Comparison of ENCODE assay signal across 8 cellular contexts in the genomic region with DNA sequence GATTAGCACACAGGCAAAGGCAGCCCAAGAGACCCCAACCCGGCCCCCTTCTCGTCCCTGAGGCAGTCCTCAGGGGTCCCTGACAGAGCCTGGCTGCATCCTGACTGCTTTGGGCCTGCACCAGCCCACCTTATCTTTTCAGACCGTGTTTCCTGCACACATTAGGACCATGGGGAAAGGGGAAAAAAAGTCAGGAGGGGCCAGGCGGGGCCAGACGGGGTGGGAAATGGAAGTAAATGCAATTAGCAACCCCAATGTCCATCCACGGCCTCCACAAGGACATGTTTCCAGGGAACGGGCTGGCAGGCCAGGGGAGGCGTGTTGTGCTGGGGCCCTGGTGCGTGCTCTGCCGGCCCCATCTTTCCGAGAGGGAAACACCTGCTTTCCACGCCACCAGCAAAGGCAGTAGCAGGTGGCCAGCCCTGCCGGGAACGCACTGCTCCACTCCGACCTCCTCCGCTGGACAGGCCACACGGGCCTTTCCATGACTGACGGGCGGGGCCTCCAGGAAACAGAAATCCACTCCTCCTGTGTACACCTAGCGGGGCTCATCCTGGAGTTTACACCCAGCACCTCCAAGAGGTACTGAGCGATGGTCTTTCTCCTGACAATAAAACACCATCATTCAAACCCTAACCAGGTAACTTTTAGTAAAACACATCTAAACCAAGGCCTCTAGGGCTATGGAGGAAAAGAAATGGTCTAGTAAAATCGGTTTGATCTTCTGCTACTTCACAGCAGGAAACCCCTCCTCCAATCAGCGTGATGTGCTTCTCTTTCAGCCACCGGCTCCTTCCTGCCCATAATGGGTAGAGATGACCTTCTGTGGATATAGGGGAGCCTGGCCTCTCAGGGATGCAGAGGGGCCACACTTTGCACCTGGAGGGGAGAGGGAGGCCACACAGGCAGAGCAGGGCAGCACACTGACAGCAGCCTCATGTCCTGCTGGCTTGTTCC. TPM values are rescaled to one million over a fixed set of nuclear protein-coding genes. Genes with fewer than 3 reads are reported as not detected.
DNase-seq lines count a peak whose midpoint lies in the region; ATAC-seq and TF ChIP-seq lines count a peak whose summit lies in the region.

No MANE protein-coding gene starts in this region.

- no peak for TF ChIP-seq POLR2A in sigmoid colon (IDR thresholded peaks at IDR 0.05)

- H3K27me3 ChIP-seq in GM06990 (replicated peaks; ENCODE audit: control insufficient read depth, insufficient read depth, low read length) = no peaks in the 10 kb centered on the region
- no peaks in the 10 kb centered on the region for H3K27me3 ChIP-seq in sigmoid colon

- peaks cover 66% of the 10 kb centered on the region for H3K36me3 Mint-ChIP-seq in activated CD4-positive, alpha-beta memory T cell treated with anti-CD3 and anti-CD28 coated beads for 36 hours
- no peaks in the 10 kb centered on the region for H3K36me3 Mint-ChIP-seq in glutamatergic neuron (ENCODE audit: unreplicated experiment)

- TF ChIP-seq CTCF in GM06990 (IDR thresholded peaks at IDR 0.05; ENCODE audit: insufficient read depth, low read length, poor library complexity, severe bottlenecking) (no peak), glutamatergic neuron (IDR thresholded peaks at IDR 0.05; ENCODE audit: partially characterized antibody, unreplicated experiment) (no peak), sigmoid colon (IDR thresholded peaks at IDR 0.05) (no peak)

- H3K27ac ChIP-seq in sigmoid colon = peak overlapping the region; percentile 94 to 97 (median 97)

- WGBS in sigmoid colon, 2 donors = 62 to 66% methylated on average over 24 of the region's 24 CpGs

- no peaks in the 10 kb centered on the region for H3K9me3 ChIP-seq in sigmoid colon

- peak overlapping the region; percentile 62 for H3K4me3 Mint-ChIP-seq in activated CD4-positive, alpha-beta memory T cell treated with anti-CD3 and anti-CD28 coated beads for 36 hours
- H3K4me3 Mint-ChIP-seq in glutamatergic neuron (ENCODE audit: unreplicated experiment) = peak overlapping the region; percentile 82

- CTCF ChIA-PET in activated CD4-positive, alpha-beta memory T cell treated with anti-CD3 and anti-CD28 coated beads for 36 hours (lab: Charles Lee) = interaction anchor here (1.0 to 29.7 kb wide), 6 partner anchors 10 to 22 kb away, joined by 3 to 1198 read pairs (median 186); partner anchors contain the start of genes CDC42BPG and EHD1

- H3K9me3 Mint-ChIP-seq in activated CD4-positive, alpha-beta memory T cell treated with anti-CD3 and anti-CD28 coated beads for 36 hours = peaks cover 4% of the 10 kb centered on the region
- H3K9me3 Mint-ChIP-seq in glutamatergic neuron (ENCODE audit: unreplicated experiment) = peaks cover 5% of the 10 kb centered on the region

- no peak for TF ChIP-seq EP300 in sigmoid colon (IDR thresholded peaks at IDR 0.05)

- peaks cover 41% of the 10 kb centered on the region for H3K36me3 ChIP-seq in GM06990 (ENCODE audit: control insufficient read depth, insufficient read depth, low read length)
- H3K36me3 ChIP-seq in sigmoid colon = peaks cover 5 to 25% (median 15%) of the 10 kb centered on the region in 4 donors

- peak overlapping the region; percentile 36 for H3K4me3 ChIP-seq in GM06990 (replicated peaks; ENCODE audit: low read depth, low read length)
- peak overlapping the region in 2 of 4 donors; percentile 7 to 9 for H3K4me3 ChIP-seq in sigmoid colon

- peaks cover 0 to 94% (median 92%) of the 10 kb centered on the region in 4 donors for H3K4me1 ChIP-seq in sigmoid colon

- peak; percentile 19 for DNase-seq in GM06990 (ENCODE audit: extremely low read depth, insufficient read length)
- no peak for DNase-seq in activated CD4-positive, alpha-beta memory T cell treated with anti-CD3 and anti-CD28 coated beads for 36 hours
- DNase-seq in glutamatergic neuron = no peak
- no peak for DNase-seq in sigmoid colon
- no peak for DNase-seq in left lobe of liver (ENCODE audit: low spot score)
- no peak for DNase-seq in SHP77 treated with DMSO at 0.1 percent for 48 hours (lab: John Stamatoyannopoulos, UW)

- ATAC-seq in left lobe of liver (no peak), HG03469 (IDR thresholded peaks at IDR 0.05; ENCODE audit: unreplicated experiment) (no peak), GM21576 (IDR thresholded peaks at IDR 0.05; ENCODE audit: unreplicated experiment) (no peak)

- H3K27ac Mint-ChIP-seq in activated CD4-positive, alpha-beta memory T cell treated with anti-CD3 and anti-CD28 coated beads for 36 hours = peak overlapping the region; percentile 85
- peak overlapping the region; percentile 64 for H3K27ac Mint-ChIP-seq in glutamatergic neuron (ENCODE audit: unreplicated experiment)

- H3K27me3 Mint-ChIP-seq in activated CD4-positive, alpha-beta memory T cell treated with anti-CD3 and anti-CD28 coated beads for 36 hours = no peaks in the 10 kb centered on the region
- H3K27me3 Mint-ChIP-seq in glutamatergic neuron (ENCODE audit: unreplicated experiment) = no peaks in the 10 kb centered on the region

- peaks cover 92% of the 10 kb centered on the region for H3K4me1 Mint-ChIP-seq in activated CD4-positive, alpha-beta memory T cell treated with anti-CD3 and anti-CD28 coated beads for 36 hours (ENCODE audit: low read depth)
- peaks cover 27% of the 10 kb centered on the region for H3K4me1 Mint-ChIP-seq in glutamatergic neuron (ENCODE audit: low read depth, unreplicated experiment)

- intact Hi-C loops in activated CD4-positive, alpha-beta memory T cell treated with anti-CD3 and anti-CD28 coated beads for 36 hours (cut with micrococcal nuclease) = no loop called here
- intact Hi-C loops in sigmoid colon (cut with DNase I) = no loop called here

- POLR2A ChIA-PET in activated CD4-positive, alpha-beta memory T cell treated with anti-CD3 and anti-CD28 coated beads for 36 hours (lab: Charles Lee) = interaction anchor here (1.0 to 20.4 kb wide), 4 partner anchors 8 to 19 kb away, joined by 8 to 460 read pairs (median 41); partner anchors contain the start of gene EHD1

RNA-seq across cellular contexts. Expression of gene EHD1, which starts 7.2 kb away (rescaled TPM):
- 100 to 1,000 TPM; 103 to 113 TPM for total RNA-seq in activated CD4-positive, alpha-beta memory T cell treated with anti-CD3 and anti-CD28 coated beads for 36 hours
- total RNA-seq in glutamatergic neuron (ENCODE audit: unreplicated experiment) (114 TPM), sigmoid colon (10 to 100 TPM; 38.5 to 73.1 (median 44.1) TPM), left lobe of liver (29.9 TPM)
- polyA plus RNA-seq in sigmoid colon = 10 to 100 TPM; 27.0 to 54.0 (median 29.4) TPM

RNA-seq across cellular contexts. Expression of gene CDC42BPG, which starts 26.7 kb away (rescaled TPM):
- total RNA-seq in activated CD4-positive, alpha-beta memory T cell treated with anti-CD3 and anti-CD28 coated beads for 36 hours = under 1 TPM; 0.39 to 0.69 TPM
- 2.3 TPM for total RNA-seq in glutamatergic neuron (ENCODE audit: unreplicated experiment)
- under 1 TPM in 3 of 4 donors, not detected in 1; 0.16 to 0.83 (median 0.36) TPM for total RNA-seq in sigmoid colon
- 10 to 100 TPM; 19.8 to 39.8 (median 20.8) TPM for polyA plus RNA-seq in sigmoid colon
- 1.2 TPM for total RNA-seq in left lobe of liver

RNA-seq across cellular contexts. Expression of gene ATG2A, which starts 45.8 kb away (rescaled TPM):
- total RNA-seq in activated CD4-positive, alpha-beta memory T cell treated with anti-CD3 and anti-CD28 coated beads for 36 hours = 10 to 100 TPM; 20.2 to 20.5 TPM
- total RNA-seq in glutamatergic neuron (ENCODE audit: unreplicated experiment) = 25.9 TPM
- total RNA-seq in sigmoid colon = 10 to 100 TPM; 12.1 to 22.7 (median 14.4) TPM
- 10 to 100 TPM; 13.2 to 27.6 (median 19.4) TPM for polyA plus RNA-seq in sigmoid colon
- total RNA-seq in left lobe of liver = 34.0 TPM

RNA-seq across cellular contexts. Expression of gene PPP2R5B, which starts 53.3 kb away (rescaled TPM):
- 10 to 100 TPM in 1 of 2 experiments, 1 to 10 TPM in 1; 9.7 to 11.9 TPM for total RNA-seq in activated CD4-positive, alpha-beta memory T cell treated with anti-CD3 and anti-CD28 coated beads for 36 hours
- total RNA-seq in glutamatergic neuron (ENCODE audit: unreplicated experiment) (148 TPM), sigmoid colon (10 to 100 TPM; 17.8 to 27.3 (median 21.3) TPM), left lobe of liver (9.1 TPM)
- 10 to 100 TPM; 15.6 to 23.4 (median 18.1) TPM for polyA plus RNA-seq in sigmoid colon
